21 cellular contexts compared by ENCODE assay signal in the genomic region with DNA sequence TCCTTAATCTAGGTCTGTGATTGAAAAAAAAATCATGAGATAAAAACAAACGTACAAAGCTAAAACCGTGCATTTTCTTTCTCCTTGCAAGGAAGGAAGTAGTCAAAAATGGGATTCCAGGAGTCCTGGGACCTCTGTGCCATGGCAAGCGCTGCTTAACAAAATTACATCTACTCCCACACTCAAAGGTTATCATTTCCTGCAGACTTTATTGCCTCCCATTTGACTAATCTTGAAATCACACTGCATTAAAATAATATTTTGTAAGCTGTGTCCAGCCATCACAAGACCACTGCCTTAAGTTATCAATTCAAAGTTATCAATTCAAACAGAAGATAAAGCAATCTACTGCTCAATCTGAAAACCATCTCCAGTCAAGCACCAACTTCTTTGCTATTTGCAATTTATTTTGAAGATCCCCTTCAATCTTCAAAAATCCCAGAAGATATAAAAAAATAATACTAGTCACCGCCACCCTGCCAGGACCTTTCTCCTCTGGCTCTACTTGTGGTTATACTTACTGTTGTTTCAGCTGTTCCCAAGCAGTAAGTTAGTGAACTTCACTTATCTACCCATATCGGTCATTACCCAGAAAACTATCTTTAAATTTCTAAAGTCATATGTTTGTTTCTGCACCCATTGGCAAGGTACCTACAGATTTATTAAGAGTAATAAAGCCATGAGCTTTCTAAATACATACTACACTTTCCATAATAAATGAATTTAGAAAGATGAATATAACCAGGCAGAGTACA. TPM values are rescaled to one million over a fixed set of nuclear protein-coding genes. Genes with fewer than 3 reads are reported as not detected.
A peak's percentile ranks its signal among the peaks of the same experiment; 100 is the strongest.
DNase-seq lines count a peak whose midpoint lies in the region; ATAC-seq and TF ChIP-seq lines count a peak whose summit lies in the region.
"Had no signal": no experiment of that assay in that cellular context is flagged by ENCODE, and none has a peak within 500 bp of the region (broad histone marks: within the 10 kb centered on the region; RNA-seq: fewer than 3 reads in every experiment).

No MANE protein-coding gene starts in this region.

- no peak overlapping the region for H2AFZ ChIP-seq in osteoblast (ENCODE audit: low read length)

- no peak overlapping the region for H3K4me2 ChIP-seq in osteoblast (ENCODE audit: insufficient read depth, low read length)
- H3K4me2 ChIP-seq: smooth muscle cell had no signal

- H3K27me3 Mint-ChIP-seq in activated B cell treated with CpG ODN at 0.5 μM for 24 hours: no peaks in the 10 kb centered on the region
- no peaks in the 10 kb centered on the region for H3K27me3 Mint-ChIP-seq in activated CD8-positive, alpha-beta memory T cell treated with anti-CD3 and anti-CD28 coated beads, Interleukin-2, amount 10 ng/mL, durations not matched to agents 7 days and 5 days
- H3K27me3 Mint-ChIP-seq: activated naive CD8-positive, alpha-beta T cell treated with anti-CD3 and anti-CD28 coated beads, Interleukin-2, amount 10 ng/mL, durations not matched to agents 7 days and 5 days had no signal

- H4K20me1 ChIP-seq in osteoblast (ENCODE audit: insufficient read depth, low read length): peaks cover 20% of the 10 kb centered on the region

- DNase-seq in activated B cell treated with CpG ODN at 0.5 μM for 24 hours (no peak), dorsolateral prefrontal cortex (no peak), osteoblast (ENCODE audit: insufficient read length, low spot score, missing footprints) (peak; percentile 71), pons (ENCODE audit: low spot score) (no peak), middle frontal gyrus (ENCODE audit: extremely low spot score, low spot score) (no peak), foreskin keratinocyte (no peak)
- no peak for DNase-seq in activated CD8-positive, alpha-beta memory T cell treated with anti-CD3 and anti-CD28 coated beads, Interleukin-2, amount 10 ng/mL, durations not matched to agents 7 days and 5 days
- DNase-seq: activated CD4-positive, alpha-beta T cell treated with anti-CD3 and anti-CD28 coated beads for 1 hour; activated naive CD8-positive, alpha-beta T cell treated with anti-CD3 and anti-CD28 coated beads, Interleukin-2, amount 10 ng/mL, durations not matched to agents 7 days and 5 days; CD8-positive, alpha-beta T cell; left ventricle myocardium inferior; NCI-H1105; NCI-H2081; stimulated activated CD4-positive, alpha-beta T cell treated with anti-CD3 and anti-CD28 coated beads, Interleukin-4, amount 100 ng/mL, for 1 hour; stimulated activated naive CD8-positive, alpha-beta T cell treated with anti-CD3 and anti-CD28 coated beads, Interleukin-15, Interleukin-2, amounts not matched to agents 100 U/mL and 50 U/mL, for 24 hours; transverse colon had no signal

- POLR2A ChIA-PET in HEK293 (lab: Yijun Ruan, JAX) (interaction anchor here (0.6 kb wide), 1 partner anchor 13 kb away, joined by 3 read pairs; no protein-coding TSS in a partner anchor), activated B cell treated with CpG ODN at 0.5 μM for 24 hours (lab: Charles Lee) (no interaction called here)

- H3K27ac Mint-ChIP-seq in activated B cell treated with CpG ODN at 0.5 μM for 24 hours: peak overlapping the region; percentile 11
- no peak overlapping the region for H3K27ac Mint-ChIP-seq in activated CD8-positive, alpha-beta memory T cell treated with anti-CD3 and anti-CD28 coated beads, Interleukin-2, amount 10 ng/mL, durations not matched to agents 7 days and 5 days
- H3K27ac Mint-ChIP-seq: activated naive CD8-positive, alpha-beta T cell treated with anti-CD3 and anti-CD28 coated beads, Interleukin-2, amount 10 ng/mL, durations not matched to agents 7 days and 5 days; CD8-positive, alpha-beta T cell had no signal

- ATAC-seq in activated B cell treated with CpG ODN at 0.5 μM for 24 hours (ENCODE audit: low read depth) (no peak), foreskin keratinocyte (no peak)
- ATAC-seq in activated CD8-positive, alpha-beta memory T cell treated with anti-CD3 and anti-CD28 coated beads, Interleukin-2, amount 10 ng/mL, durations not matched to agents 7 days and 5 days: no peak
- ATAC-seq: CD8-positive, alpha-beta T cell; stimulated activated naive CD8-positive, alpha-beta T cell treated with anti-CD3 and anti-CD28 coated beads, Interleukin-15, Interleukin-2, amounts not matched to agents 100 U/mL and 50 U/mL, for 24 hours had no signal

- CTCF ChIA-PET in HEK293 (lab: Yijun Ruan, JAX) (interaction anchor here (0.5 to 1.4 kb wide), 5 partner anchors 9 to 258 kb away, joined by 3 to 4 read pairs (median 3); no protein-coding TSS in a partner anchor), activated B cell treated with CpG ODN at 0.5 μM for 24 hours (lab: Charles Lee) (interaction anchor here (1.1 kb wide), 1 partner anchor 75 kb away, joined by 3 read pairs; no protein-coding TSS in a partner anchor)
- CTCF ChIA-PET in activated CD8-positive, alpha-beta memory T cell treated with anti-CD3 and anti-CD28 coated beads, Interleukin-2, amount 10 ng/mL, durations not matched to agents 7 days and 5 days (lab: Charles Lee): interaction anchor here (0.8 to 1.4 kb wide), 2 partner anchors 10 to 256 kb away, joined by 3 to 4 read pairs; no protein-coding TSS in a partner anchor

- H3K4me3 ChIP-seq in HEK293 (ENCODE audit: low read depth, low read length) (no peak overlapping the region), dorsolateral prefrontal cortex (peak overlapping the region in 1 of 59 donors; percentile 55), osteoblast (ENCODE audit: insufficient read depth, low read length) (no peak overlapping the region)
- H3K4me3 ChIP-seq: left ventricle myocardium inferior, smooth muscle cell, transverse colon had no signal

- peaks cover 11% of the 10 kb centered on the region for H3K4me1 Mint-ChIP-seq in activated B cell treated with CpG ODN at 0.5 μM for 24 hours
- H3K4me1 Mint-ChIP-seq in activated CD8-positive, alpha-beta memory T cell treated with anti-CD3 and anti-CD28 coated beads, Interleukin-2, amount 10 ng/mL, durations not matched to agents 7 days and 5 days: peaks cover 14% of the 10 kb centered on the region

- H3K9me3 ChIP-seq in HEK293 (ENCODE audit: control insufficient read depth, insufficient read depth, low read depth, low read length) (no peaks in the 10 kb centered on the region), osteoblast (ENCODE audit: low read depth, low read length) (no peaks in the 10 kb centered on the region)
- H3K9me3 ChIP-seq: left ventricle myocardium inferior, transverse colon had no signal

- H3K79me2 ChIP-seq in osteoblast (ENCODE audit: insufficient read depth, low read length): no peaks in the 10 kb centered on the region

- H3K36me3 ChIP-seq in HEK293 (ENCODE audit: control insufficient read depth in 2 of 2, insufficient read depth in 1 of 2, low read length in 2 of 2): peaks cover 9 to 64% of the 10 kb centered on the region in 2 experiments
- peaks cover 30% of the 10 kb centered on the region for H3K36me3 ChIP-seq in osteoblast (ENCODE audit: insufficient read depth, low read length)

- H3K27me3 ChIP-seq in dorsolateral prefrontal cortex (no peaks in the 10 kb centered on the region), osteoblast (ENCODE audit: insufficient read depth, low read length) (no peaks in the 10 kb centered on the region), foreskin keratinocyte (no peaks in the 10 kb centered on the region)
- H3K27me3 ChIP-seq: transverse colon had no signal

- no peak overlapping the region for H3K4me3 Mint-ChIP-seq in activated B cell treated with CpG ODN at 0.5 μM for 24 hours
- no peak overlapping the region for H3K4me3 Mint-ChIP-seq in activated CD8-positive, alpha-beta memory T cell treated with anti-CD3 and anti-CD28 coated beads, Interleukin-2, amount 10 ng/mL, durations not matched to agents 7 days and 5 days
- H3K4me3 Mint-ChIP-seq: activated naive CD8-positive, alpha-beta T cell treated with anti-CD3 and anti-CD28 coated beads, Interleukin-2, amount 10 ng/mL, durations not matched to agents 7 days and 5 days; CD8-positive, alpha-beta T cell had no signal

- TF ChIP-seq CTCF in HEK293 (tag by site-specific recombination; IDR thresholded peaks at IDR 0.05) (no peak), activated B cell treated with CpG ODN at 0.5 μM for 24 hours (IDR thresholded peaks at IDR 0.05) (no peak), dorsolateral prefrontal cortex (IDR thresholded peaks at IDR 0.05 in 54 of 56, conservative IDR thresholded peaks at IDR 0.05 in 2 of 56; ENCODE audit: low read depth in 1 of 56, partially characterized antibody in 56 of 56) (no peak), osteoblast (IDR thresholded peaks at IDR 0.05; ENCODE audit: extremely low read depth, low read depth, low read length) (no peak), foreskin keratinocyte (conservative IDR thresholded peaks at IDR 0.05) (no peak)

- no peaks in the 10 kb centered on the region for H3K9me3 Mint-ChIP-seq in activated B cell treated with CpG ODN at 0.5 μM for 24 hours
- no peaks in the 10 kb centered on the region for H3K9me3 Mint-ChIP-seq in activated CD8-positive, alpha-beta memory T cell treated with anti-CD3 and anti-CD28 coated beads, Interleukin-2, amount 10 ng/mL, durations not matched to agents 7 days and 5 days (ENCODE audit: low read depth)
- H3K9me3 Mint-ChIP-seq: activated naive CD8-positive, alpha-beta T cell treated with anti-CD3 and anti-CD28 coated beads, Interleukin-2, amount 10 ng/mL, durations not matched to agents 7 days and 5 days; CD8-positive, alpha-beta T cell had no signal

- intact Hi-C loops in activated B cell treated with CpG ODN at 0.5 μM for 24 hours (cut with micrococcal nuclease) (loop anchor here (10.0 kb wide), 1 partner anchor 318 kb away; no protein-coding TSS in a partner anchor), dorsolateral prefrontal cortex (cut with DNase I) (loop anchor here in 1 of 2 donors (5.0 to 10.0 kb wide), 2 partner anchors 50 to 258 kb away; no protein-coding TSS in a partner anchor)

- H3K4me1 ChIP-seq in HEK293 (ENCODE audit: control insufficient read depth, insufficient read depth, low read length): no peaks in the 10 kb centered on the region
- H3K4me1 ChIP-seq in osteoblast (ENCODE audit: insufficient read depth, low read length): peaks cover 34% of the 10 kb centered on the region
- H3K4me1 ChIP-seq in foreskin keratinocyte: no peaks in the 10 kb centered on the region
- H3K4me1 ChIP-seq: transverse colon had no signal

- H3K36me3 Mint-ChIP-seq in activated B cell treated with CpG ODN at 0.5 μM for 24 hours (ENCODE audit: low read depth): peaks cover 67% of the 10 kb centered on the region
- H3K36me3 Mint-ChIP-seq in activated CD8-positive, alpha-beta memory T cell treated with anti-CD3 and anti-CD28 coated beads, Interleukin-2, amount 10 ng/mL, durations not matched to agents 7 days and 5 days: peaks cover 39% of the 10 kb centered on the region

- no peak overlapping the region for H3K27ac ChIP-seq in HEK293 (ENCODE audit: extremely low read depth, low read depth, low read length)
- H3K27ac ChIP-seq in dorsolateral prefrontal cortex: peak overlapping the region in 53 of 59 donors; percentile 42 to 96 (median 87)
- H3K27ac ChIP-seq in osteoblast (ENCODE audit: low read depth, low read length): no peak overlapping the region
- no peak overlapping the region for H3K27ac ChIP-seq in foreskin keratinocyte
- H3K27ac ChIP-seq: epithelial cell of prostate, left ventricle myocardium inferior, transverse colon had no signal

RNA-seq across cellular contexts. Expression of a gene that starts 38.1 kb away (rescaled TPM):
- total RNA-seq in activated B cell treated with CpG ODN at 0.5 μM for 24 hours: 0.54 and 0.60 TPM in 2 replicates
- 100 to 1,000 TPM; 108 to 286 (median 187) TPM for total RNA-seq in dorsolateral prefrontal cortex
- total RNA-seq in osteoblast: under 0.01 and 0.29 TPM in 2 replicates
- total RNA-seq in foreskin keratinocyte: 0.63 and 1.0 TPM in 2 replicates
- polyA plus RNA-seq in foreskin keratinocyte: 0.57 and 1.2 TPM in 2 replicates
- total RNA-seq in activated CD8-positive, alpha-beta memory T cell treated with anti-CD3 and anti-CD28 coated beads, Interleukin-2, amount 10 ng/mL, durations not matched to agents 7 days and 5 days: under 1 TPM; 0.12 to 0.29 TPM
- total RNA-seq: dermis microvascular lymphatic vessel endothelial cell, OCI-LY7 had no signal

Comparison
In these comparisons a context has a peak if more than half of its experiments do, and no peak if none do; other contexts are left out.
1. H3K27ac ChIP-seq: peak in dorsolateral prefrontal cortex (53 of 59); none in HEK293 (single experiment), osteoblast (single experiment) and foreskin keratinocyte (single experiment).
2. RNA of a gene that starts 38.1 kb away (total RNA-seq): 108 to 286 TPM in dorsolateral prefrontal cortex; 0.63 to 1.0 TPM in foreskin keratinocyte, 0.54 to 0.60 TPM in activated B cell treated with CpG ODN at 0.5 μM for 24 hours, 0.12 to 0.29 TPM in activated CD8-positive, alpha-beta memory T cell treated with anti-CD3 and anti-CD28 coated beads, Interleukin-2, amount 10 ng/mL, durations not matched to agents 7 days and 5 days and under 0.01 to 0.29 TPM in osteoblast; every median in the first group is over 10 times any median in the second.